In genomic region chr4:169090479-169091215, GRCh38 we compare ENCODE assay signal across 19 cellular contexts.
"Had no signal": no experiment of that assay in that cellular context is flagged by ENCODE, and none has a peak within 500 bp of the region (broad histone marks: within the 10 kb centered on the region; RNA-seq: fewer than 3 reads in every experiment).

No MANE protein-coding gene starts in this region.

- H3K4me1 ChIP-seq: colonic mucosa, left lung, parathyroid adenoma had no signal

- H3K27ac ChIP-seq: body of pancreas, colonic mucosa, esophagus muscularis mucosa, left lung, parathyroid adenoma, thoracic aorta had no signal

- DNase-seq: activated B cell treated with CpG ODN at 0.5 μM for 24 hours; activated CD4-positive, alpha-beta T cell treated with anti-CD3 and anti-CD28 coated beads for 48 hours; activated CD8-positive, alpha-beta memory T cell treated with anti-CD3 and anti-CD28 coated beads, Interleukin-2, amount 50 U/mL, for 4 hours; activated CD8-positive, alpha-beta T cell treated with anti-CD3 and anti-CD28 coated beads, Interleukin-2, amount 10 ng/mL, durations not matched to agents 7 days and 5 days; activated gamma-delta T cell; activated T-cell treated with anti-CD3 and anti-CD28 coated beads, Interleukin-2, amount 50 U/mL, for 72 hours; amygdala; body of pancreas; caudate nucleus; colonic mucosa; hippocampal formation; kidney; left lung; mammary epithelial cell; naive B cell had no signal

- FAIRE-seq: kidney, TTC549 had no signal

- H3K36me3 ChIP-seq: colonic mucosa, thoracic aorta had no signal

- H3K9me3 ChIP-seq: body of pancreas, colonic mucosa had no signal

- H3K4me3 ChIP-seq: body of pancreas, colonic mucosa, esophagus muscularis mucosa, left lung, thoracic aorta had no signal
